Comparison of ENCODE assay signal across 13 cellular contexts in the genomic region with DNA sequence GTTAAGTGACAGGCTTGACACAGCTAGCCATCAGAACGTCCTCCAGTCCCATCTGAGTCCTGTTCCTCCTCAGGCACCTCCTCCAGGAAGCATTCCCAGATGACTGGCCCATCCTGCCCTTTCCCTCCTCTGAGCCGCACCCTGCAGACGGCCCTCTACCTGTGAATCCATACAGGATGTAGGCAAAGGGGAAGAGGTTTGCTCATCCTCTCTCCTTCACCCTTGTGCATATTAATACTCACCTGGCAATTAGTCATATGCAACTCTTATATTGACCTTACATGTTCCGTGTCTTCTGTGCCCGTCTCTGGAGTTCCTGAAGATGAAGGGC.
DNase-seq lines count a peak whose midpoint lies in the region; ATAC-seq and TF ChIP-seq lines count a peak whose summit lies in the region.
"Had no signal": no experiment of that assay in that cellular context is flagged by ENCODE, and none has a peak within 500 bp of the region (broad histone marks: within the 10 kb centered on the region; RNA-seq: fewer than 3 reads in every experiment).

No MANE protein-coding gene starts in this region.

- H3K4me3 ChIP-seq in adipocyte (ENCODE audit: low read length) (peak overlapping the region; percentile 15), urinary bladder (ENCODE audit: low read depth, low read length) (no peak overlapping the region)
- H3K4me3 ChIP-seq: SK-N-MC had no signal

- H3K27me3 Mint-ChIP-seq in glutamatergic neuron (ENCODE audit: unreplicated experiment): peaks cover 2% of the 10 kb centered on the region

- H3K36me3 ChIP-seq in adipocyte (ENCODE audit: control insufficient read depth, insufficient read depth, low read length, severe bottlenecking) (peaks cover 5% of the 10 kb centered on the region), urinary bladder (ENCODE audit: insufficient read depth) (no peaks in the 10 kb centered on the region)

- H3K4me3 Mint-ChIP-seq in glutamatergic neuron (ENCODE audit: unreplicated experiment): no peak overlapping the region

- H3K27ac Mint-ChIP-seq in glutamatergic neuron (ENCODE audit: unreplicated experiment): no peak overlapping the region

- TF ChIP-seq CTCF in glutamatergic neuron (IDR thresholded peaks at IDR 0.05; ENCODE audit: partially characterized antibody, unreplicated experiment): no peak
- no peak for TF ChIP-seq CTCF in GM20000 (IDR thresholded peaks at IDR 0.05; ENCODE audit: extremely low read depth, missing control alignments)

- peaks cover 11% of the 10 kb centered on the region for H3K4me1 Mint-ChIP-seq in glutamatergic neuron (ENCODE audit: low read depth, unreplicated experiment)

- 75% methylated on average over 5 of the region's 5 CpGs for WGBS in urinary bladder

- H3K27ac ChIP-seq in urinary bladder (ENCODE audit: low read depth): peak overlapping the region; percentile 57
- H3K27ac ChIP-seq: HL-60, SK-N-MC had no signal

- ATAC-seq in Right ventricle myocardium superior (ENCODE audit: poor library complexity): no peak

- H3K4me1 ChIP-seq in adipocyte (ENCODE audit: control insufficient read depth, insufficient read depth, low read length) (peaks cover 84% of the 10 kb centered on the region), urinary bladder (ENCODE audit: insufficient read depth) (no peaks in the 10 kb centered on the region)

- H3K9ac ChIP-seq in adipocyte (ENCODE audit: low read length): peak overlapping the region; percentile 45

- no peaks in the 10 kb centered on the region for H3K9me3 ChIP-seq in adipocyte (ENCODE audit: control insufficient read depth, low read length)

- no peaks in the 10 kb centered on the region for H3K36me3 Mint-ChIP-seq in glutamatergic neuron (ENCODE audit: unreplicated experiment)

- no peaks in the 10 kb centered on the region for H3K27me3 ChIP-seq in adipocyte (replicated peaks; ENCODE audit: control insufficient read depth, insufficient read depth, low read length)

- H3K9me3 Mint-ChIP-seq in glutamatergic neuron (ENCODE audit: unreplicated experiment): peaks cover 3% of the 10 kb centered on the region

- DNase-seq in cardiac septum (ENCODE audit: low spot score): peak; percentile 49
- DNase-seq in Right ventricle myocardium superior: no peak
- DNase-seq in adipocyte (ENCODE audit: low read depth): no peak
- peak; percentile 28 for DNase-seq in mesenteric fat pad (ENCODE audit: low spot score)
- no peak for DNase-seq in glutamatergic neuron
- no peak for DNase-seq in GM20000 (ENCODE audit: low spot score)
- DNase-seq in NCI-H187 (lab: John Stamatoyannopoulos, UW): no peak
- DNase-seq: activated T-cell treated with anti-CD3 and anti-CD28 coated beads, Interleukin-2, amount 50 U/mL, for 1 hour; H7; NCI-H1436 treated with DMSO at 0.1 percent for 48 hours had no signal

- intact Hi-C loops in cardiac septum (cut with DNase I): no loop called here
- intact Hi-C loops in Right ventricle myocardium superior (cut with DNase I): no loop called here

Comparison
In these comparisons a context has a peak if more than half of its experiments do, and no peak if none do; other contexts are left out.
1. DNase-seq: peak in cardiac septum (single experiment) and mesenteric fat pad (single experiment); none in Right ventricle myocardium superior (single experiment), adipocyte (single experiment), glutamatergic neuron (single experiment), GM20000 (single experiment) and NCI-H187 (0 of 2).